ENCODE assay signal across 8 cellular contexts in genomic region chr4:108651068-108651794, GRCh38. TPM values are rescaled to one million over a fixed set of nuclear protein-coding genes. Genes with fewer than 3 reads are reported as not detected.
DNase-seq lines count a peak whose midpoint lies in the region; ATAC-seq and TF ChIP-seq lines count a peak whose summit lies in the region.

No MANE protein-coding gene starts in this region.

- TF ChIP-seq POLR2A in HCT116 (IDR thresholded peaks at IDR 0.05; ENCODE audit: borderline replicate concordance, extremely low read depth, insufficient read depth, insufficient read length) = no peak

- RAD21 ChIA-PET in HCT116 (lab: Charles Lee; ENCODE audit: low non-redundant PET in 1 of 2, low total read pairs in 2 of 2, uncharacterized antibody in 2 of 2, unreplicated experiment in 2 of 2) = no interaction called here

- H3K79me2 ChIP-seq in HCT116 (ENCODE audit: insufficient read depth, low read length) = peaks cover 59% of the 10 kb centered on the region

- POLR2A ChIA-PET in HCT116 (lab: Charles Lee) = no interaction called here

- H3K4me3 Mint-ChIP-seq in nephron progenitor cell = peak overlapping the region; percentile 99

- BruUV-seq in HCT116 (replicated peaks; lab: Mats Ljungman, UMichigan) = no TSS peak

- no peak for TF ChIP-seq RAD21 in HCT116 (IDR thresholded peaks at IDR 0.05; ENCODE audit: low read depth)

- H3K4me1 ChIP-seq in HCT116 (ENCODE audit: control insufficient read depth in 1 of 2, insufficient read depth in 2 of 2, low read length in 2 of 2) = peaks cover 4 to 6% of the 10 kb centered on the region in 2 experiments; a peak in 3 of 4 replicates

- H3K4me1 Mint-ChIP-seq in nephron progenitor cell = peaks cover 25% of the 10 kb centered on the region

- TF ChIP-seq CTCF in HCT116 (IDR thresholded peaks at IDR 0.05 in 2 of 3, conservative IDR thresholded peaks at IDR 0.05 in 1 of 3; ENCODE audit: borderline replicate concordance in 1 of 3, insufficient read depth in 1 of 3, low read depth in 2 of 3, low read length in 2 of 3) (no peak), epithelial cell of esophagus (IDR thresholded peaks at IDR 0.05; ENCODE audit: insufficient read depth, low read depth, low read length, missing control alignments) (no peak), nephron progenitor cell (IDR thresholded peaks at IDR 0.05) (no peak), GM13977 (IDR thresholded peaks at IDR 0.05; ENCODE audit: extremely low read depth, insufficient read depth, missing control alignments) (no peak)

- H3K27ac Mint-ChIP-seq in nephron progenitor cell = peak overlapping the region; percentile 100

- H3K27ac ChIP-seq in HCT116 (ENCODE audit: low read depth, low read length) = peak overlapping the region; percentile 49

- no peak overlapping the region for H2AFZ ChIP-seq in HCT116 (ENCODE audit: low read depth, low read length, poor library complexity, severe bottlenecking)

- intact Hi-C loops in HCT116 (cut with micrococcal nuclease) = no loop called here

- peak; percentile 10 for ATAC-seq in HCT116
- no peak for ATAC-seq in HG02588 (IDR thresholded peaks at IDR 0.05; ENCODE audit: unreplicated experiment)

- peak; percentile 63 for DNase-seq in COLO829 (ENCODE audit: low spot score)
- no peak for DNase-seq in HCT116 (ENCODE audit: low read depth, low spot score)
- DNase-seq in SKM-1 (lab: John Stamatoyannopoulos, UW; ENCODE audit: unreplicated experiment) = peak; percentile 26
- DNase-seq in epithelial cell of esophagus (ENCODE audit: low read depth) = peak; percentile 60
- no peak for DNase-seq in nephron progenitor cell
- DNase-seq in GM13977 (ENCODE audit: low spot score) = no peak
- DNase-seq in DMS153 treated with DMSO at 0.1 percent for 48 hours (lab: John Stamatoyannopoulos, UW; ENCODE audit: unreplicated experiment) = no peak

- peak overlapping the region; percentile 65 to 84 for H3K4me3 ChIP-seq in HCT116 (replicated peaks in 1 of 2; ENCODE audit: low read depth in 1 of 2, low read length in 2 of 2)
- peak overlapping the region; percentile 72 for H3K4me3 ChIP-seq in epithelial cell of esophagus (ENCODE audit: low read length)

- no peaks in the 10 kb centered on the region for H3K9me2 ChIP-seq in HCT116 (ENCODE audit: insufficient read depth)

- peaks cover 4% of the 10 kb centered on the region for H3K27me3 Mint-ChIP-seq in nephron progenitor cell (ENCODE audit: low read depth, poor library complexity)

- CTCF ChIA-PET in HCT116 (lab: Charles Lee) = no interaction called here

- H4K20me1 ChIP-seq in HCT116 (ENCODE audit: insufficient read depth) = no peaks in the 10 kb centered on the region

- in situ Hi-C loops in GM13977 (cut with MboI; ENCODE audit: low pct_unique_long_range_greater_than_20kb, low sequenced_read_pairs, unreplicated experiment) = no loop called here

- H3K36me3 Mint-ChIP-seq in nephron progenitor cell (ENCODE audit: low read depth) = peaks cover 31% of the 10 kb centered on the region

- H3K9me3 ChIP-seq in HCT116 (ENCODE audit: control insufficient read depth in 1 of 2, insufficient read depth in 1 of 2, low read depth in 1 of 2, low read length in 2 of 2) = no peaks in the 10 kb centered on the region

- no peaks in the 10 kb centered on the region for H3K9me3 Mint-ChIP-seq in nephron progenitor cell

- no peaks in the 10 kb centered on the region for H3K27me3 ChIP-seq in HCT116 (ENCODE audit: insufficient read depth, low read length)

- H3K36me3 ChIP-seq in HCT116 (ENCODE audit: control insufficient read depth in 1 of 2, insufficient read depth in 2 of 2, low read length in 2 of 2) = 0 out of 4 replicates have a peak, but pooled peaks cover 4 to 5% of the 10 kb centered on the region in 2 experiments

- peak overlapping the region; percentile 73 for H3K4me2 ChIP-seq in HCT116 (ENCODE audit: low read length)

- peak overlapping the region; percentile 89 for H3K9ac ChIP-seq in HCT116 (ENCODE audit: low read length)

TF ChIP-seq in HCT116, 20 proteins besides CTCF, POLR2A, EP300 and RAD21:
- TF ChIP-seq SP1 (IDR thresholded peaks at IDR 0.05; ENCODE audit: low read depth) (no peak), MAX (IDR thresholded peaks at IDR 0.05) (no peak)
TF ChIP-seq in HCT116: peak in this region for 0.

RNA-seq across cellular contexts. Expression of gene OSTC, which starts 0.8 kb away (rescaled TPM):
- 105 TPM for total RNA-seq in HCT116 (2021; ENCODE audit: unreplicated experiment)
- polyA plus RNA-seq in HCT116 (2012) = 61.1 and 64.0 TPM in 2 replicates

RNA-seq across cellular contexts. Expression of gene RPL34, which starts 30.9 kb away (rescaled TPM):
- total RNA-seq in HCT116 (2021; ENCODE audit: unreplicated experiment) = 1,359 TPM
- polyA plus RNA-seq in HCT116 (2012) = 2,209 and 2,223 TPM in 2 replicates

Comparison
In these comparisons a context has a peak if more than half of its experiments do, and no peak if none do; other contexts are left out.
1. DNase-seq: peak in COLO829 (single experiment), SKM-1 (single experiment) and epithelial cell of esophagus (single experiment); none in HCT116 (single experiment), nephron progenitor cell (single experiment), GM13977 (single experiment) and DMS153 treated with DMSO at 0.1 percent for 48 hours (single experiment).